Comparison of ENCODE assay signal across 12 cellular contexts in genomic region chr2:8628179-8628869, GRCh38. TPM values are rescaled to one million over a fixed set of nuclear protein-coding genes. Genes with fewer than 3 reads are reported as not detected.
DNase-seq lines count a peak whose midpoint lies in the region; ATAC-seq lines count a peak whose summit lies in the region.
"Had no signal": no experiment of that assay in that cellular context is flagged by ENCODE, and none has a peak within 500 bp of the region (broad histone marks: within the 10 kb centered on the region; RNA-seq: fewer than 3 reads in every experiment).

No MANE protein-coding gene starts in this region.

- intact Hi-C loops in left colon (cut with DNase I, micrococcal nuclease): no loop called here

- ATAC-seq in stimulated activated naive CD8-positive, alpha-beta T cell treated with anti-CD3 and anti-CD28 coated beads, Interleukin-15, amount 100 ng/mL, for 72 hours: peak; percentile 17
- no peak for ATAC-seq in stimulated activated naive CD8-positive, alpha-beta T cell treated with anti-CD3 and anti-CD28 coated beads, Interleukin-15, Interleukin-2, amounts not matched to agents 100 U/mL and 50 U/mL, for 24 hours
- ATAC-seq in left colon (peak; percentile 40), GM18907 (IDR thresholded peaks at IDR 0.05; ENCODE audit: unreplicated experiment) (no peak), GM18519 (IDR thresholded peaks at IDR 0.05; ENCODE audit: low FRiP score, unreplicated experiment) (no peak), HG02571 (IDR thresholded peaks at IDR 0.05; ENCODE audit: unreplicated experiment) (no peak)

- no peak for DNase-seq in stimulated activated naive CD8-positive, alpha-beta T cell treated with anti-CD3 and anti-CD28 coated beads, Interleukin-15, amount 100 ng/mL, for 72 hours
- DNase-seq in stimulated activated naive CD8-positive, alpha-beta T cell treated with anti-CD3 and anti-CD28 coated beads, Interleukin-15, Interleukin-2, amounts not matched to agents 100 U/mL and 50 U/mL, for 24 hours: no peak
- DNase-seq in M059J (ENCODE audit: low read depth): peak; percentile 29
- DNase-seq in left colon: peak; percentile 38 to 62
- DNase-seq in NCI-H2029 (lab: John Stamatoyannopoulos, UW): no peak
- DNase-seq: foreskin fibroblast, NCI-H1092 had no signal

- H3K27ac Mint-ChIP-seq in stimulated activated naive CD8-positive, alpha-beta T cell treated with anti-CD3 and anti-CD28 coated beads, Interleukin-15, amount 100 ng/mL, for 72 hours: peak overlapping the region in 1 of 2 donors; percentile 35
- H3K27ac Mint-ChIP-seq: activated naive CD8-positive, alpha-beta T cell; dendritic cell treated with granulocyte-macrophage colony-stimulating factor and Interleukin-4, amounts not matched to agents 40 ng/mL and 50 ng/mL, for 4 days had no signal

- H3K4me1 Mint-ChIP-seq in stimulated activated naive CD8-positive, alpha-beta T cell treated with anti-CD3 and anti-CD28 coated beads, Interleukin-15, amount 100 ng/mL, for 72 hours: peaks cover 11% of the 10 kb centered on the region

- H3K9me3 Mint-ChIP-seq in stimulated activated naive CD8-positive, alpha-beta T cell treated with anti-CD3 and anti-CD28 coated beads, Interleukin-15, amount 100 ng/mL, for 72 hours: no peaks in the 10 kb centered on the region
- H3K9me3 Mint-ChIP-seq: dendritic cell treated with granulocyte-macrophage colony-stimulating factor and Interleukin-4, amounts not matched to agents 40 ng/mL and 50 ng/mL, for 4 days had no signal

- peaks cover 2% of the 10 kb centered on the region for H3K27me3 Mint-ChIP-seq in stimulated activated naive CD8-positive, alpha-beta T cell treated with anti-CD3 and anti-CD28 coated beads, Interleukin-15, amount 100 ng/mL, for 72 hours
- H3K27me3 Mint-ChIP-seq: activated naive CD8-positive, alpha-beta T cell had no signal

- no peak overlapping the region for H3K4me3 Mint-ChIP-seq in stimulated activated naive CD8-positive, alpha-beta T cell treated with anti-CD3 and anti-CD28 coated beads, Interleukin-15, amount 100 ng/mL, for 72 hours
- H3K4me3 Mint-ChIP-seq: activated naive CD8-positive, alpha-beta T cell; dendritic cell treated with granulocyte-macrophage colony-stimulating factor and Interleukin-4, amounts not matched to agents 40 ng/mL and 50 ng/mL, for 4 days had no signal

RNA-seq across cellular contexts. Expression of gene ID2, which starts 53.5 kb away (rescaled TPM):
- total RNA-seq in M059J (2014; rRNA removed; shearing (Covaris generic)): 95.4 and 167 TPM in 2 replicates
- total RNA-seq in left colon: 100 to 1,000 TPM; 145 to 183 TPM

Comparison
In these comparisons a context has a peak if more than half of its experiments do, and no peak if none do; other contexts are left out.
1. ATAC-seq: peak in stimulated activated naive CD8-positive, alpha-beta T cell treated with anti-CD3 and anti-CD28 coated beads, Interleukin-15, amount 100 ng/mL, for 72 hours (single experiment) and left colon (single experiment); none in stimulated activated naive CD8-positive, alpha-beta T cell treated with anti-CD3 and anti-CD28 coated beads, Interleukin-15, Interleukin-2, amounts not matched to agents 100 U/mL and 50 U/mL, for 24 hours (single experiment), GM18907 (single experiment), GM18519 (single experiment) and HG02571 (single experiment).
2. DNase-seq: peak in M059J (single experiment) and left colon (2 of 2); none in stimulated activated naive CD8-positive, alpha-beta T cell treated with anti-CD3 and anti-CD28 coated beads, Interleukin-15, amount 100 ng/mL, for 72 hours (0 of 2), stimulated activated naive CD8-positive, alpha-beta T cell treated with anti-CD3 and anti-CD28 coated beads, Interleukin-15, Interleukin-2, amounts not matched to agents 100 U/mL and 50 U/mL, for 24 hours (single experiment) and NCI-H2029 (single experiment).